In the genomic region with DNA sequence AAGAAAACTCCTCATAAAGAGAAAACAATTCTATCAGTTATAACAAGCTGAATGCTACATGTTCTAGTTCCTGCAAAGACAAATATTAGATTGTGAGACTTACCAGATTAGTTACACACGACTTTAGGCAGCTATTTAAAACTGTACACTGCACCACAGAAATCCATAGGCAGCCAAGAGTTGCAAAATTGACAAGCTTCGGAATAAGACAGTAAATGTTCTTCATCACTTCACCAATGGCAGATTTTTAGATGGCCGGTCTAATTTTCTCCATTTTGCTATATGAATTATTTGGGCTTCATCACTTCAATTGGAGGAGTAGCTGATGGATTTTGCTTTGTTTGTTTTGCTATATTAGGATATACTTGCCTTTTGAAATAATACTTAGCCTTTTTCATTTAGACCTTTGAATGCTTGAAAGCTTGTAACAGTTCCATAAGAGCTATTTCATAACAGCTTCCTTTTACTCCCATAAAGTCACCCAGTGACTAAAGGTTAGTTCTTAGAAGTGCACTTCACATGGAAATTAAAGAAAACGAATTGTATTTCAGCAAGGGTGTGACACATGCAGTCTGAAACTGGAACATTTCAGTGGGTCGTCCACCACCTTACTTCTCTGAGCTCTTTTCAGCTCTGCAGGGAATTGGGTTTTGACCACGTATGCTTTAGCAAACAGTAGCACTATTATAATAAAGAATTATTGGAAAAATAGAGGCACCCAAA, we compare ENCODE assay signal across 21 cellular contexts. TPM values are rescaled to one million over a fixed set of nuclear protein-coding genes. Genes with fewer than 3 reads are reported as not detected.
DNase-seq lines count a peak whose midpoint lies in the region; ATAC-seq and TF ChIP-seq lines count a peak whose summit lies in the region.
"Had no signal": no experiment of that assay in that cellular context is flagged by ENCODE, and none has a peak within 500 bp of the region (broad histone marks: within the 10 kb centered on the region; RNA-seq: fewer than 3 reads in every experiment).

Gene ROS1, minus strand, starts transcription at position 512 of the 723 bp plus-strand sequence. Its CDS starts 286 bp downstream, at position 226.

- peaks cover 4% of the 10 kb centered on the region for H3K9me3 Mint-ChIP-seq in type B pancreatic cell
- H3K9me3 Mint-ChIP-seq: activated CD4-positive, alpha-beta memory T cell treated with anti-CD3 and anti-CD28 coated beads for 36 hours; activated naive CD4-positive, alpha-beta T cell treated with anti-CD3 and anti-CD28 coated beads, Interleukin-2, amount 10 ng/mL, durations not matched to agents 7 days and 5 days; endodermal cell; WTC11 had no signal

- H3K4me3 ChIP-seq in dorsolateral prefrontal cortex (peak within 1 kb of the TSS in 15 of 59 donors; percentile 1 to 42 (median 16)), skeletal muscle satellite cell (ENCODE audit: low read length) (peak within 1 kb of the TSS; percentile 40), MG63 (no peak within 1 kb of the TSS)
- H3K4me3 ChIP-seq: psoas muscle had no signal

- H3K4me2 ChIP-seq in skeletal muscle satellite cell (ENCODE audit: low read length) = peak within 1 kb of the TSS; percentile 37

- intact Hi-C loops in dorsolateral prefrontal cortex (cut with DNase I) = no loop called here

- H3K4me1 ChIP-seq in skeletal muscle satellite cell (ENCODE audit: control insufficient read depth, insufficient read depth, low read length) = peaks cover 12% of the 10 kb centered on the region
- H3K4me1 ChIP-seq: psoas muscle had no signal

- H3K4me1 Mint-ChIP-seq in type B pancreatic cell (ENCODE audit: unreplicated experiment) = no peaks in the 10 kb centered on the region
- H3K4me1 Mint-ChIP-seq: activated naive CD4-positive, alpha-beta T cell treated with anti-CD3 and anti-CD28 coated beads, Interleukin-2, amount 10 ng/mL, durations not matched to agents 7 days and 5 days; endodermal cell; WTC11 had no signal

- peak within 1 kb of the TSS; percentile 42 for H3K9ac ChIP-seq in skeletal muscle satellite cell (ENCODE audit: low read depth, low read length)

- H3K27ac ChIP-seq in dorsolateral prefrontal cortex = peak within 1 kb of the TSS in 46 of 59 donors; percentile 1 to 80 (median 45)
- H3K27ac ChIP-seq: psoas muscle had no signal

- TF ChIP-seq CTCF in dorsolateral prefrontal cortex (IDR thresholded peaks at IDR 0.05 in 54 of 56, conservative IDR thresholded peaks at IDR 0.05 in 2 of 56; ENCODE audit: low read depth in 1 of 56, partially characterized antibody in 56 of 56) (no peak), type B pancreatic cell (conservative IDR thresholded peaks at IDR 0.05) (no peak)

- peaks cover 5% of the 10 kb centered on the region for H3K27me3 Mint-ChIP-seq in type B pancreatic cell

- H3K27ac Mint-ChIP-seq in type B pancreatic cell = no peak within 1 kb of the TSS
- H3K27ac Mint-ChIP-seq: activated CD4-positive, alpha-beta memory T cell treated with anti-CD3 and anti-CD28 coated beads for 36 hours; activated naive CD4-positive, alpha-beta T cell treated with anti-CD3 and anti-CD28 coated beads, Interleukin-2, amount 10 ng/mL, durations not matched to agents 7 days and 5 days; endodermal cell; WTC11 had no signal

- ATAC-seq in GM18861 (IDR thresholded peaks at IDR 0.05; ENCODE audit: unreplicated experiment) = peak; percentile 48
- ATAC-seq in GM21515 (IDR thresholded peaks at IDR 0.05; ENCODE audit: unreplicated experiment) = no peak
- ATAC-seq: psoas muscle, WTC11 had no signal

- no peaks in the 10 kb centered on the region for H3K9me3 ChIP-seq in skeletal muscle satellite cell (replicated peaks; ENCODE audit: low read length)
- peaks cover 7% of the 10 kb centered on the region; the same call in 1 of the 2 replicates for H3K9me3 ChIP-seq in MG63
- H3K9me3 ChIP-seq: psoas muscle had no signal

- H3K36me3 Mint-ChIP-seq in type B pancreatic cell = no peaks in the 10 kb centered on the region
- H3K36me3 Mint-ChIP-seq: activated CD4-positive, alpha-beta memory T cell treated with anti-CD3 and anti-CD28 coated beads for 36 hours; activated naive CD4-positive, alpha-beta T cell treated with anti-CD3 and anti-CD28 coated beads, Interleukin-2, amount 10 ng/mL, durations not matched to agents 7 days and 5 days; WTC11 had no signal

- H3K36me3 ChIP-seq in skeletal muscle satellite cell (ENCODE audit: insufficient read depth, low read length) (no peaks in the 10 kb centered on the region), MG63 (no peaks in the 10 kb centered on the region)

- DNase-seq in NCI-H187 treated with DMSO at 0.1 percent for 48 hours (lab: John Stamatoyannopoulos, UW) (peak; percentile 7), dorsolateral prefrontal cortex (no peak), MG63 (no peak), type B pancreatic cell (ENCODE audit: extremely low spot score, unreplicated experiment) (no peak)
- DNase-seq: activated CD4-positive, alpha-beta memory T cell treated with anti-CD3 and anti-CD28 coated beads for 36 hours; activated naive CD4-positive, alpha-beta T cell treated with anti-CD3 and anti-CD28 coated beads, Interleukin-2, amount 10 ng/mL, durations not matched to agents 7 days and 5 days; COR-L47; endodermal cell; head of caudate nucleus; mesenchymal stem cell; NCI-H1417 treated with DMSO at 0.1 percent for 48 hours; NCI-H345; psoas muscle; stimulated activated CD4-positive, alpha-beta T cell treated with anti-CD3 and anti-CD28 coated beads, Interleukin-15, amount 100 ng/mL, for 24 hours; stimulated activated naive CD4-positive, alpha-beta T cell had no signal

- peaks cover 0 to 3% (median 0%) of the 10 kb centered on the region in 45 donors for H3K27me3 ChIP-seq in dorsolateral prefrontal cortex
- H3K27me3 ChIP-seq in skeletal muscle satellite cell (ENCODE audit: control insufficient read depth, insufficient read depth, low read length) = no peaks in the 10 kb centered on the region
- H3K27me3 ChIP-seq in MG63 = no peaks in the 10 kb centered on the region

- H3K4me3 Mint-ChIP-seq in type B pancreatic cell = no peak within 1 kb of the TSS
- H3K4me3 Mint-ChIP-seq: activated CD4-positive, alpha-beta memory T cell treated with anti-CD3 and anti-CD28 coated beads for 36 hours; activated naive CD4-positive, alpha-beta T cell treated with anti-CD3 and anti-CD28 coated beads, Interleukin-2, amount 10 ng/mL, durations not matched to agents 7 days and 5 days; endodermal cell; WTC11 had no signal

RNA-seq across cellular contexts. Expression of gene ROS1, which starts in this region (rescaled TPM):
- total RNA-seq in dorsolateral prefrontal cortex (10 to 100 TPM in 54 of 120 experiments, 1 to 10 TPM in 66; 2.9 to 24.2 (median 9.3) TPM), type B pancreatic cell (ENCODE audit: low replicate concordance) (0.19 and 0.33 TPM in 2 replicates)
- total RNA-seq in skeletal muscle satellite cell (2012; rRNA removed) = 2.0 and 4.3 TPM in 2 replicates
- total RNA-seq in MG63 (2014; rRNA removed; shearing (Covaris generic); ENCODE audit: low replicate concordance) = 0.43 and 0.76 TPM in 2 replicates
- total RNA-seq: activated CD4-positive, alpha-beta memory T cell treated with anti-CD3 and anti-CD28 coated beads for 36 hours; astrocyte; endodermal cell; urinary bladder had no signal
